Comparison of ENCODE assay signal across 26 cellular contexts in genomic region chr1:40955266-40955665, GRCh38. TPM values are rescaled to one million over a fixed set of nuclear protein-coding genes. Genes with fewer than 3 reads are reported as not detected.
DNase-seq lines count a peak whose midpoint lies in the region; ATAC-seq, FAIRE-seq and TF ChIP-seq lines count a peak whose summit lies in the region.
"Had no signal": no experiment of that assay in that cellular context is flagged by ENCODE, and none has a peak within 500 bp of the region (broad histone marks: within the 10 kb centered on the region; RNA-seq: fewer than 3 reads in every experiment).

No MANE protein-coding gene starts in this region.

- TF ChIP-seq CTCF in mammary epithelial cell (conservative IDR thresholded peaks at IDR 0.05 in 1 of 2, IDR thresholded peaks at IDR 0.05 in 1 of 2; ENCODE audit: extremely low read depth in 1 of 2, insufficient read depth in 1 of 2, low read depth in 1 of 2, low read length in 2 of 2) (no peak), breast epithelium (IDR thresholded peaks at IDR 0.05) (no peak), VCaP (conservative IDR thresholded peaks at IDR 0.05) (no peak), type B pancreatic cell (conservative IDR thresholded peaks at IDR 0.05) (no peak), Peyer's patch (IDR thresholded peaks at IDR 0.05) (no peak)

- no peaks in the 10 kb centered on the region for H3K27me3 Mint-ChIP-seq in type B pancreatic cell

- H3K27ac Mint-ChIP-seq in type B pancreatic cell = peak overlapping the region; percentile 97
- H3K27ac Mint-ChIP-seq: CD14-positive monocyte; CD8-positive, alpha-beta memory T cell had no signal

- H3K4me3 Mint-ChIP-seq in type B pancreatic cell = peak overlapping the region; percentile 57
- H3K4me3 Mint-ChIP-seq: CD8-positive, alpha-beta memory T cell had no signal

- no peak overlapping the region for H3K9ac ChIP-seq in mammary epithelial cell (ENCODE audit: insufficient read depth, low read length)

- no peak overlapping the region for H3K4me3 ChIP-seq in mammary epithelial cell (replicated peaks in 1 of 3; ENCODE audit: insufficient read depth in 1 of 3, low read depth in 2 of 3, low read length in 3 of 3)
- no peak overlapping the region for H3K4me3 ChIP-seq in breast epithelium
- no peak overlapping the region for H3K4me3 ChIP-seq in Peyer's patch
- H3K4me3 ChIP-seq: K562, SJSA1 had no signal

- H3K9me3 ChIP-seq in mammary epithelial cell (replicated peaks; ENCODE audit: insufficient read depth, low read length) = no peaks in the 10 kb centered on the region
- no peaks in the 10 kb centered on the region for H3K9me3 ChIP-seq in breast epithelium
- H3K9me3 ChIP-seq in Peyer's patch = no peaks in the 10 kb centered on the region
- H3K9me3 ChIP-seq: BE2C, SJSA1 had no signal

- no peak for TF ChIP-seq POLR2A in breast epithelium (IDR thresholded peaks at IDR 0.05)
- no peak for TF ChIP-seq POLR2A in Peyer's patch (IDR thresholded peaks at IDR 0.05)

- no peak for DNase-seq in mammary epithelial cell
- DNase-seq in breast epithelium (ENCODE audit: low spot score in 2 of 2) = no peak
- peak; percentile 47 for DNase-seq in kidney tubule cell (ENCODE audit: low spot score)
- no peak for DNase-seq in type B pancreatic cell (ENCODE audit: extremely low spot score, unreplicated experiment)
- no peak for DNase-seq in HTR-8/SVneo (ENCODE audit: insufficient read length, low spot score)
- no peak for DNase-seq in Peyer's patch
- DNase-seq: ACHN; BE2C; CD8-positive, alpha-beta memory T cell; DMS153; DND-41; Kasumi-1; NCI-H1105; NCI-H1436 treated with DMSO at 0.1 percent for 48 hours; NCI-H2029 treated with DMSO at 0.1 percent for 48 hours; NCI-H446 treated with DMSO at 0.1 percent for 48 hours; NCI-H526; NCI-H82 had no signal

- no peak for FAIRE-seq in HTR-8/SVneo (lab: Jason Lieb, UNC)
- FAIRE-seq: GM18507, K562 had no signal

- intact Hi-C loops in mammary epithelial cell (cut with micrococcal nuclease) = no loop called here
- intact Hi-C loops in breast epithelium (cut with DNase I; ENCODE audit: low total_unique reads) = no loop called here

- peak overlapping the region; percentile 15 for H2AFZ ChIP-seq in mammary epithelial cell (ENCODE audit: low read depth, low read length)

- CTCF ChIA-PET in mammary epithelial cell (lab: Charles Lee; ENCODE audit: low non-redundant PET) = no interaction called here

- dilution Hi-C loops in mammary epithelial cell (cut with HindIII; ENCODE audit: low sequenced_read_pairs) = loop anchor here (5.0 kb wide), 1 partner anchor 103 kb away; no protein-coding TSS in a partner anchor

- no peak overlapping the region for H3K27ac ChIP-seq in mammary epithelial cell (ENCODE audit: insufficient read depth, low read depth, low read length)
- no peak overlapping the region for H3K27ac ChIP-seq in breast epithelium
- H3K27ac ChIP-seq in VCaP = peak overlapping the region; percentile 55; the same call in 1 of the 2 replicates
- no peak overlapping the region for H3K27ac ChIP-seq in Peyer's patch
- H3K27ac ChIP-seq: 22Rv1, SJSA1 had no signal

- H3K79me2 ChIP-seq in mammary epithelial cell (ENCODE audit: insufficient read depth, low read length) = no peaks in the 10 kb centered on the region

- no peaks in the 10 kb centered on the region for H3K36me3 Mint-ChIP-seq in type B pancreatic cell

- H3K9me3 Mint-ChIP-seq in type B pancreatic cell = no peaks in the 10 kb centered on the region

- H3K4me1 ChIP-seq in mammary epithelial cell (ENCODE audit: insufficient read depth, low read length) (peaks cover 4% of the 10 kb centered on the region), breast epithelium (no peaks in the 10 kb centered on the region), Peyer's patch (peaks cover 0 to 5% (median 0%) of the 10 kb centered on the region in 4 donors)
- H3K4me1 ChIP-seq: BE2C, SJSA1 had no signal

- 77% methylated on average over 5 of the region's 5 CpGs for WGBS in mammary epithelial cell (ENCODE audit: low coverage, missing lambda C conversion rate)

- no TSS peak for BruUV-seq in mammary epithelial cell (replicated peaks; lab: Mats Ljungman, UMichigan)

- H3K27me3 ChIP-seq in mammary epithelial cell (ENCODE audit: insufficient read depth, low read length) (no peaks in the 10 kb centered on the region), breast epithelium (no peaks in the 10 kb centered on the region), Peyer's patch (no peaks in the 10 kb centered on the region)
- H3K27me3 ChIP-seq: BE2C, SJSA1 had no signal

- no peaks in the 10 kb centered on the region for H3K4me1 Mint-ChIP-seq in type B pancreatic cell (ENCODE audit: unreplicated experiment)

- ATAC-seq in GM19035 (IDR thresholded peaks at IDR 0.05; ENCODE audit: unreplicated experiment) = no peak
- ATAC-seq: K562, Right ventricle myocardium inferior had no signal

- in situ Hi-C loops in mammary epithelial cell (cut with MboI; ENCODE audit: low sequenced_read_pairs in 2 of 2) = loop anchor here in 1 of 2 donors (25.0 kb wide), 1 partner anchor 343 kb away; no protein-coding TSS in a partner anchor

- no peaks in the 10 kb centered on the region for H4K20me1 ChIP-seq in mammary epithelial cell (ENCODE audit: insufficient read depth, low read length)

- H3K36me3 ChIP-seq in mammary epithelial cell (ENCODE audit: insufficient read depth, low read length) (no peaks in the 10 kb centered on the region), breast epithelium (no peaks in the 10 kb centered on the region), Peyer's patch (no peaks in the 10 kb centered on the region)
- H3K36me3 ChIP-seq: BE2C, SJSA1 had no signal

- no peak overlapping the region for H3K4me2 ChIP-seq in mammary epithelial cell (ENCODE audit: insufficient read depth, low read depth, low read length)

RNA-seq across cellular contexts. Expression of gene CTPS1, which starts 24.2 kb away (rescaled TPM):
- 10 to 100 TPM; 24.0 to 80.2 TPM for total RNA-seq in mammary epithelial cell
- 54.3 TPM for polyA plus RNA-seq in mammary epithelial cell
- polyA minus RNA-seq in mammary epithelial cell = 90.9 TPM
- total RNA-seq in breast epithelium = 10 to 100 TPM; 13.1 to 20.0 (median 13.2) TPM
- 34.3 and 60.5 TPM in 2 replicates for total RNA-seq in type B pancreatic cell (ENCODE audit: low replicate concordance)
- 100 to 1,000 TPM in 3 of 4 donors, 10 to 100 TPM in 1; 43.7 to 181 (median 107) TPM for total RNA-seq in Peyer's patch
